In genomic region chr19:13847033-13847899, GRCh38 we compare ENCODE assay signal across 1 cellular context.
TF ChIP-seq lines count a peak whose summit lies in the region.

No MANE protein-coding gene starts in this region.

TF ChIP-seq in HepG2, 621 proteins besides CTCF, POLR2A, EP300 and RAD21 (continued from another document and continues in another):
- TF ChIP-seq ZNF503 (CRISPR knock-in tag; IDR thresholded peaks at IDR 0.05) (peak; percentile 22; the same call in 1 of the 2 replicates), SIN3B (IDR thresholded peaks at IDR 0.05; ENCODE audit: low read length) (0 out of 2 replicates have a peak, but pooled peaks have one; percentile 56), ADNP (CRISPR knock-in tag; IDR thresholded peaks at IDR 0.05) (no peak), FOSL2 (CRISPR knock-in tag; IDR thresholded peaks at IDR 0.05) (peak; percentile 98), ZNF589 (CRISPR knock-in tag; conservative IDR thresholded peaks at IDR 0.05) (no peak), IRF2 (CRISPR knock-in tag; IDR thresholded peaks at IDR 0.05) (peak; percentile 28; the same call in 1 of the 2 replicates), ZBTB1 (CRISPR knock-in tag; IDR thresholded peaks at IDR 0.05; ENCODE audit: borderline replicate concordance) (no peak), RARA (CRISPR knock-in tag; IDR thresholded peaks at IDR 0.05) (peak; percentile 13; the same call in 1 of the 2 replicates), ZNF577 (CRISPR knock-in tag; IDR thresholded peaks at IDR 0.05; ENCODE audit: borderline replicate concordance, low read depth) (no peak), YEATS4 (CRISPR knock-in tag; IDR thresholded peaks at IDR 0.05; ENCODE audit: borderline replicate concordance) (no peak; the same call in 1 of the 2 replicates), CREM (IDR thresholded peaks at IDR 0.05) (peak; percentile 86), CREM (CRISPR knock-in tag; IDR thresholded peaks at IDR 0.05) (no peak), HMGXB4 (CRISPR knock-in tag; IDR thresholded peaks at IDR 0.05; ENCODE audit: borderline replicate concordance in 1 of 2, low read depth in 1 of 2) (peak; percentile 31 to 61; a peak in 3 of 4 replicates), ESRRA (CRISPR knock-in tag; IDR thresholded peaks at IDR 0.05; ENCODE audit: low read depth) (no peak), ZNF510 (CRISPR knock-in tag; IDR thresholded peaks at IDR 0.05; ENCODE audit: low read depth) (0 out of 2 replicates have a peak, but pooled peaks have one; percentile 37), GATAD2A (CRISPR knock-in tag; IDR thresholded peaks at IDR 0.05) (peak; percentile 63), ZNF142 (CRISPR knock-in tag; IDR thresholded peaks at IDR 0.05) (peak; percentile 93; the same call in 1 of the 2 replicates), ZNF556 (CRISPR knock-in tag; IDR thresholded peaks at IDR 0.05; ENCODE audit: borderline replicate concordance) (peak; percentile 20; the same call in 1 of the 2 replicates), ZBTB7B (CRISPR knock-in tag; IDR thresholded peaks at IDR 0.05) (peak; percentile 83), HIVEP1 (CRISPR knock-in tag; IDR thresholded peaks at IDR 0.05) (peak; percentile 92), ZBTB4 (CRISPR knock-in tag; IDR thresholded peaks at IDR 0.05; ENCODE audit: borderline replicate concordance) (no peak), SMC3 (IDR thresholded peaks at IDR 0.05; ENCODE audit: low read length) (no peak), TBL1XR1 (IDR thresholded peaks at IDR 0.05; ENCODE audit: borderline replicate concordance, low read length, partially characterized antibody) (peak; percentile 22), DBP (CRISPR knock-in tag; IDR thresholded peaks at IDR 0.05; ENCODE audit: not compliant biosample characterization) (no peak), FIP1L1 (IDR thresholded peaks at IDR 0.05; ENCODE audit: borderline replicate concordance, insufficient read depth, low read depth, low read length) (0 out of 2 replicates have a peak, but pooled peaks have one; percentile 47), MIER3 (CRISPR knock-in tag; IDR thresholded peaks at IDR 0.05; ENCODE audit: borderline replicate concordance) (0 out of 2 replicates have a peak, but pooled peaks have one; percentile 3), RXRA (CRISPR knock-in tag; IDR thresholded peaks at IDR 0.05) (peak; percentile 52; the same call in 1 of the 2 replicates), ETV5 (CRISPR knock-in tag; IDR thresholded peaks at IDR 0.05; ENCODE audit: borderline replicate concordance) (peak; percentile 93), PAF1 (CRISPR knock-in tag; IDR thresholded peaks at IDR 0.05) (no peak), KMT2B (CRISPR knock-in tag; IDR thresholded peaks at IDR 0.05) (no peak), SOX6 (IDR thresholded peaks at IDR 0.05) (no peak), SOX6 (CRISPR knock-in tag; IDR thresholded peaks at IDR 0.05) (no peak), RFX3 (CRISPR knock-in tag; IDR thresholded peaks at IDR 0.05) (peak; percentile 91), THYN1 (CRISPR knock-in tag; IDR thresholded peaks at IDR 0.05; ENCODE audit: borderline replicate concordance, low read depth) (no peak), ZSCAN29 (CRISPR knock-in tag; conservative IDR thresholded peaks at IDR 0.05) (peak; percentile 61; the same call in 1 of the 2 replicates), KDM5B (CRISPR knock-in tag; IDR thresholded peaks at IDR 0.05; ENCODE audit: borderline replicate concordance) (peak; percentile 33; the same call in 1 of the 2 replicates), ZSCAN22 (CRISPR knock-in tag; IDR thresholded peaks at IDR 0.05) (no peak), ZFP90 (CRISPR knock-in tag; IDR thresholded peaks at IDR 0.05; ENCODE audit: borderline replicate concordance) (no peak), NRL (CRISPR knock-in tag; IDR thresholded peaks at IDR 0.05; ENCODE audit: borderline replicate concordance) (0 out of 2 replicates have a peak, but pooled peaks have one; percentile 17), ZFP36 (IDR thresholded peaks at IDR 0.05; ENCODE audit: borderline replicate concordance, low read depth, low read length, partially characterized antibody) (no peak), ZNF326 (CRISPR knock-in tag; IDR thresholded peaks at IDR 0.05; ENCODE audit: borderline replicate concordance) (no peak), TEF (CRISPR knock-in tag; IDR thresholded peaks at IDR 0.05) (no peak), ZNF33A (CRISPR knock-in tag; IDR thresholded peaks at IDR 0.05; ENCODE audit: borderline replicate concordance) (no peak), ZNF121 (CRISPR knock-in tag; IDR thresholded peaks at IDR 0.05) (no peak), ZNF878 (CRISPR knock-in tag; IDR thresholded peaks at IDR 0.05) (no peak), KLF16 (CRISPR knock-in tag; IDR thresholded peaks at IDR 0.05) (peak in 1 of 2 experiments; percentile 4; a peak in 1 of 4 replicates), ZNF746 (CRISPR knock-in tag; IDR thresholded peaks at IDR 0.05) (peak; percentile 77), TFDP2 (CRISPR knock-in tag; IDR thresholded peaks at IDR 0.05) (0 out of 2 replicates have a peak, but pooled peaks have one; percentile 0), RFXANK (CRISPR knock-in tag; IDR thresholded peaks at IDR 0.05) (no peak), GABPA (IDR thresholded peaks at IDR 0.05; ENCODE audit: low read depth, low read length) (0 out of 2 replicates have a peak, but pooled peaks have one; percentile 23), GABPA (CRISPR knock-in tag; IDR thresholded peaks at IDR 0.05; ENCODE audit: low read depth) (peak; percentile 79), SP4 (CRISPR knock-in tag; IDR thresholded peaks at IDR 0.05) (0 out of 2 replicates have a peak, but pooled peaks have one; percentile 2), EED (CRISPR knock-in tag; IDR thresholded peaks at IDR 0.05) (no peak)
